Comparison of ENCODE assay signal across 24 cellular contexts in genomic region chr17:12047977-12048376, GRCh38. TPM values are rescaled to one million over a fixed set of nuclear protein-coding genes. Genes with fewer than 3 reads are reported as not detected.
A peak's percentile ranks its signal among the peaks of the same experiment; 100 is the strongest.
DNase-seq lines count a peak whose midpoint lies in the region; ATAC-seq and TF ChIP-seq lines count a peak whose summit lies in the region.
"Had no signal": no experiment of that assay in that cellular context is flagged by ENCODE, and none has a peak within 500 bp of the region (broad histone marks: within the 10 kb centered on the region; RNA-seq: fewer than 3 reads in every experiment).

No MANE protein-coding gene starts in this region.

- peaks cover 7% of the 10 kb centered on the region for H4K20me1 ChIP-seq in mammary epithelial cell (ENCODE audit: insufficient read depth, low read length)

- H3K4me1 ChIP-seq in mammary epithelial cell (ENCODE audit: insufficient read depth, low read length) = no peaks in the 10 kb centered on the region

- H3K4me1 Mint-ChIP-seq in MCF 10A (ENCODE audit: insufficient read depth, unreplicated experiment) = peaks cover 39% of the 10 kb centered on the region

- H3K9me3 ChIP-seq in mammary epithelial cell (replicated peaks; ENCODE audit: insufficient read depth, low read length) = no peaks in the 10 kb centered on the region
- H3K9me3 ChIP-seq: body of pancreas, neutrophil, upper lobe of left lung had no signal

- no peak for TF ChIP-seq CTCF in MCF 10A (IDR thresholded peaks at IDR 0.05; ENCODE audit: unreplicated experiment)
- TF ChIP-seq CTCF in mammary epithelial cell (conservative IDR thresholded peaks at IDR 0.05 in 1 of 2, IDR thresholded peaks at IDR 0.05 in 1 of 2; ENCODE audit: extremely low read depth in 1 of 2, insufficient read depth in 1 of 2, low read depth in 1 of 2, low read length in 2 of 2) = no peak

- H3K27ac ChIP-seq in mammary epithelial cell (ENCODE audit: insufficient read depth, low read depth, low read length) = no peak overlapping the region
- H3K27ac ChIP-seq: body of pancreas, dorsolateral prefrontal cortex, upper lobe of left lung had no signal

- CTCF ChIA-PET in MCF 10A (lab: Yijun Ruan, JAX) (no interaction called here), mammary epithelial cell (lab: Charles Lee; ENCODE audit: low non-redundant PET) (no interaction called here)

- dilution Hi-C loops in mammary epithelial cell (cut with HindIII; ENCODE audit: low sequenced_read_pairs) = no loop called here

- no peaks in the 10 kb centered on the region for H3K27me3 Mint-ChIP-seq in MCF 10A (ENCODE audit: insufficient read depth, unreplicated experiment)
- H3K27me3 Mint-ChIP-seq: activated CD4-positive, alpha-beta T cell treated with anti-CD3 and anti-CD28 coated beads, Interleukin-2, amount 10 ng/mL, durations not matched to agents 24 days and 14 days; stimulated activated naive CD8-positive, alpha-beta T cell treated with anti-CD3 and anti-CD28 coated beads, Interleukin-15, Interleukin-2, amounts not matched to agents 100 ng/mL and 50 ng/mL, for 24 hours had no signal

- no peak overlapping the region for H3K27ac Mint-ChIP-seq in MCF 10A (ENCODE audit: low read depth, unreplicated experiment)
- H3K27ac Mint-ChIP-seq: activated CD4-positive, alpha-beta T cell treated with anti-CD3 and anti-CD28 coated beads, Interleukin-2, amount 10 ng/mL, durations not matched to agents 24 days and 14 days; activated naive CD4-positive, alpha-beta T cell treated with anti-CD3 and anti-CD28 coated beads for 36 hours; H9; stimulated activated naive CD8-positive, alpha-beta T cell treated with anti-CD3 and anti-CD28 coated beads, Interleukin-15, Interleukin-2, amounts not matched to agents 100 ng/mL and 50 ng/mL, for 24 hours; T-helper 2 cell treated with Interferon-gamma antibody and Interleukin-4, amounts not matched to agents 5 μg/mL and 100 μg/mL, for 36 hours had no signal

- H3K36me3 Mint-ChIP-seq in MCF 10A (ENCODE audit: insufficient read depth, unreplicated experiment) = no peaks in the 10 kb centered on the region

- H3K4me3 Mint-ChIP-seq in MCF 10A (ENCODE audit: unreplicated experiment) = no peak overlapping the region
- H3K4me3 Mint-ChIP-seq: activated CD4-positive, alpha-beta T cell treated with anti-CD3 and anti-CD28 coated beads, Interleukin-2, amount 10 ng/mL, durations not matched to agents 24 days and 14 days; activated naive CD4-positive, alpha-beta T cell treated with anti-CD3 and anti-CD28 coated beads for 36 hours; H9; stimulated activated naive CD8-positive, alpha-beta T cell treated with anti-CD3 and anti-CD28 coated beads, Interleukin-15, Interleukin-2, amounts not matched to agents 100 ng/mL and 50 ng/mL, for 24 hours; T-helper 2 cell treated with Interferon-gamma antibody and Interleukin-4, amounts not matched to agents 5 μg/mL and 100 μg/mL, for 36 hours had no signal

- no peaks in the 10 kb centered on the region for H3K27me3 ChIP-seq in mammary epithelial cell (ENCODE audit: insufficient read depth, low read length)
- H3K27me3 ChIP-seq: body of pancreas, dorsolateral prefrontal cortex, neutrophil, upper lobe of left lung had no signal

- POLR2A ChIA-PET in MCF 10A (lab: Yijun Ruan, JAX) = interaction anchor here (0.9 to 3.0 kb wide), 2 partner anchors 51 to 971 kb away, joined by 3 to 12 read pairs; partner anchors contain the start of gene ZNF18

- H3K36me3 ChIP-seq in mammary epithelial cell (ENCODE audit: insufficient read depth, low read length) = no peaks in the 10 kb centered on the region
- H3K36me3 ChIP-seq: neutrophil, upper lobe of left lung had no signal

- WGBS in mammary epithelial cell (ENCODE audit: low coverage, missing lambda C conversion rate) = 65% methylated on average over 3 of the region's 3 CpGs

- ATAC-seq in GM21515 (IDR thresholded peaks at IDR 0.05; ENCODE audit: unreplicated experiment) (no peak), HG03378 (IDR thresholded peaks at IDR 0.05; ENCODE audit: unreplicated experiment) (no peak)
- ATAC-seq in activated CD4-positive, CD25-positive, alpha-beta regulatory T cell treated with anti-CD3 and anti-CD28 coated beads, Interleukin-2, amount 50 U/mL, for 24 hours = no peak
- ATAC-seq: body of pancreas, left colon had no signal

- intact Hi-C loops in MCF 10A (cut with micrococcal nuclease) = no loop called here
- intact Hi-C loops in mammary epithelial cell (cut with micrococcal nuclease) = no loop called here

- no peaks in the 10 kb centered on the region for H3K9me3 Mint-ChIP-seq in MCF 10A (ENCODE audit: unreplicated experiment)
- H3K9me3 Mint-ChIP-seq: activated CD4-positive, alpha-beta T cell treated with anti-CD3 and anti-CD28 coated beads, Interleukin-2, amount 10 ng/mL, durations not matched to agents 24 days and 14 days; activated naive CD4-positive, alpha-beta T cell treated with anti-CD3 and anti-CD28 coated beads for 36 hours; H9; stimulated activated naive CD8-positive, alpha-beta T cell treated with anti-CD3 and anti-CD28 coated beads, Interleukin-15, Interleukin-2, amounts not matched to agents 100 ng/mL and 50 ng/mL, for 24 hours; T-helper 2 cell treated with Interferon-gamma antibody and Interleukin-4, amounts not matched to agents 5 μg/mL and 100 μg/mL, for 36 hours had no signal

- BruUV-seq in MCF 10A (replicated peaks; lab: Mats Ljungman, UMichigan) (no TSS peak), mammary epithelial cell (replicated peaks; lab: Mats Ljungman, UMichigan) (no TSS peak)

- H3K9ac ChIP-seq in mammary epithelial cell (ENCODE audit: insufficient read depth, low read length) = no peak overlapping the region

- in situ Hi-C loops in mammary epithelial cell (cut with MboI; ENCODE audit: low sequenced_read_pairs in 2 of 2) = no loop called here

- H3K4me3 ChIP-seq in mammary epithelial cell (replicated peaks in 1 of 3; ENCODE audit: insufficient read depth in 1 of 3, low read depth in 2 of 3, low read length in 3 of 3) = no peak overlapping the region
- H3K4me3 ChIP-seq: body of pancreas, dorsolateral prefrontal cortex, upper lobe of left lung had no signal

- H3K4me2 ChIP-seq in mammary epithelial cell (ENCODE audit: insufficient read depth, low read depth, low read length) = no peak overlapping the region

- DNase-seq in MCF 10A (ENCODE audit: unreplicated experiment) = peak; percentile 68
- no peak for DNase-seq in mammary epithelial cell
- DNase-seq in SHP77 (lab: John Stamatoyannopoulos, UW) = peak; percentile 11
- DNase-seq in dermis microvascular lymphatic vessel endothelial cell (ENCODE audit: low read depth in 2 of 2) = peak; percentile 5 to 66
- no peak for DNase-seq in NCI-H1105 (lab: John Stamatoyannopoulos, UW)
- DNase-seq: activated CD4-positive, alpha-beta T cell treated with anti-CD3 and anti-CD28 coated beads, Interleukin-2, amount 10 ng/mL, durations not matched to agents 24 days and 14 days; activated naive CD4-positive, alpha-beta T cell treated with anti-CD3 and anti-CD28 coated beads for 36 hours; activated T-cell treated with anti-CD3 and anti-CD28 coated beads for 4 hours; body of pancreas; dorsolateral prefrontal cortex; GF-D8; H9; left colon; MV-4-11; NCI-H2081 treated with DMSO at 0.1 percent for 48 hours; Right ventricle myocardium superior; stimulated activated CD4-positive, alpha-beta T cell treated with anti-CD3 and anti-CD28 coated beads, Interleukin-15, amount 100 ng/mL, for 24 hours; upper lobe of left lung had no signal

- peaks cover 99% of the 10 kb centered on the region for H3K79me2 ChIP-seq in mammary epithelial cell (ENCODE audit: insufficient read depth, low read length)

- H2AFZ ChIP-seq in mammary epithelial cell (ENCODE audit: low read depth, low read length) = no peak overlapping the region

RNA-seq across cellular contexts. Expression of gene MAP2K4, which starts 27.3 kb away (rescaled TPM):
- total RNA-seq in MCF 10A (2022) = 29.2 and 42.3 TPM in 2 replicates
- 10 to 100 TPM; 36.2 to 42.2 TPM for total RNA-seq in mammary epithelial cell
- polyA plus RNA-seq in mammary epithelial cell = 23.3 TPM
- 25.6 TPM for polyA minus RNA-seq in mammary epithelial cell
- total RNA-seq in dermis microvascular lymphatic vessel endothelial cell = 21.4 and 26.7 TPM in 2 replicates

RNA-seq across cellular contexts. Expression of gene ZNF18, which starts 50.7 kb away (rescaled TPM):
- 4.6 and 7.3 TPM in 2 replicates for total RNA-seq in MCF 10A (2022)
- 1 to 10 TPM; 7.4 to 9.7 TPM for total RNA-seq in mammary epithelial cell
- 3.8 TPM for polyA plus RNA-seq in mammary epithelial cell
- polyA minus RNA-seq in mammary epithelial cell = 18.9 TPM
- total RNA-seq in dermis microvascular lymphatic vessel endothelial cell = 6.4 and 7.2 TPM in 2 replicates

Comparison
In these comparisons a context has a peak if more than half of its experiments do, and no peak if none do; other contexts are left out.
1. DNase-seq: peak in MCF 10A (single experiment), SHP77 (2 of 2) and dermis microvascular lymphatic vessel endothelial cell (2 of 2); none in mammary epithelial cell (single experiment) and NCI-H1105 (single experiment).